ENCODE assay signal across 9 cellular contexts in genomic region chr2:114550895-114551793, GRCh38.
DNase-seq lines count a peak whose midpoint lies in the region; ATAC-seq, FAIRE-seq and TF ChIP-seq lines count a peak whose summit lies in the region.
"Had no signal": no experiment of that assay in that cellular context is flagged by ENCODE, and none has a peak within 500 bp of the region (broad histone marks: within the 10 kb centered on the region; RNA-seq: fewer than 3 reads in every experiment).

No MANE protein-coding gene starts in this region.

- no peaks in the 10 kb centered on the region for H3K9me3 Mint-ChIP-seq in endodermal cell

- no peak overlapping the region for H3K27ac Mint-ChIP-seq in endodermal cell
- H3K27ac Mint-ChIP-seq: activated naive CD8-positive, alpha-beta T cell had no signal

- H3K4me1 Mint-ChIP-seq in endodermal cell = no peaks in the 10 kb centered on the region

- H3K4me1 ChIP-seq in endodermal cell (ENCODE audit: control insufficient read depth, insufficient read depth, low read length) (no peaks in the 10 kb centered on the region), mucosa of descending colon (ENCODE audit: low read depth) (peaks cover 14% of the 10 kb centered on the region)

- intact Hi-C loops in mucosa of descending colon (cut with DNase I, micrococcal nuclease) = loop anchor here in 1 of 2 donors (2.0 kb wide), 1 partner anchor 574 kb away; no protein-coding TSS in a partner anchor

- H3K36me3 ChIP-seq in endodermal cell (ENCODE audit: control insufficient read depth, insufficient read depth, low read length) (no peaks in the 10 kb centered on the region), mucosa of descending colon (ENCODE audit: low read depth) (no peaks in the 10 kb centered on the region)

- peak; percentile 81 for ATAC-seq in mucosa of descending colon
- no peak for ATAC-seq in GM18858 (IDR thresholded peaks at IDR 0.05; ENCODE audit: unreplicated experiment)

- no peak overlapping the region for H3K4me3 ChIP-seq in endodermal cell (ENCODE audit: low read length)
- H3K4me3 ChIP-seq in mucosa of descending colon = no peak overlapping the region

- H3K27me3 Mint-ChIP-seq in endodermal cell (ENCODE audit: insufficient read depth) = peaks cover 9% of the 10 kb centered on the region

- TF ChIP-seq EP300 in Ishikawa (IDR thresholded peaks at IDR 0.05; ENCODE audit: borderline replicate concordance) = no peak

- no peak overlapping the region for H3K27ac ChIP-seq in endodermal cell (ENCODE audit: low read depth, low read length)

- no peaks in the 10 kb centered on the region for H3K27me3 ChIP-seq in endodermal cell (ENCODE audit: control insufficient read depth, insufficient read depth, low read length, poor library complexity, severe bottlenecking)

- DNase-seq in stimulated activated CD4-positive, alpha-beta T cell treated with anti-CD3 and anti-CD28 coated beads, Interleukin-12 subunit alpha, Interleukin-12 subunit beta, amount 100 ng/mL, for 48 hours (ENCODE audit: low read depth in 2 of 3, low spot score in 1 of 3) = peak in 2 of 3 donors; percentile 1 to 3
- DNase-seq in stimulated activated CD4-positive, alpha-beta T cell treated with anti-CD3 and anti-CD28 coated beads, Interleukin-12 subunit alpha, Interleukin-12 subunit beta, amount 100 ng/mL, for 4 hours = no peak
- DNase-seq in RCC 7860 (ENCODE audit: low spot score) = peak; percentile 23
- peak; percentile 89 for DNase-seq in endodermal cell
- DNase-seq in mucosa of descending colon = peak in 2 of 3 donors; percentile 58 to 86
- no peak for DNase-seq in amniotic stem cell (lab: John Stamatoyannopoulos, UW)

- H3K9me3 ChIP-seq in endodermal cell (ENCODE audit: control insufficient read depth, low read length) (no peaks in the 10 kb centered on the region), mucosa of descending colon (no peaks in the 10 kb centered on the region)

- peak; percentile 68 for TF ChIP-seq RAD21 in Ishikawa (IDR thresholded peaks at IDR 0.05; ENCODE audit: low read depth)

- no peaks in the 10 kb centered on the region for H3K36me3 Mint-ChIP-seq in endodermal cell (ENCODE audit: low read depth)
- H3K36me3 Mint-ChIP-seq: activated naive CD8-positive, alpha-beta T cell had no signal

- no peak overlapping the region for H3K9ac ChIP-seq in endodermal cell (ENCODE audit: extremely low read depth, low read length, poor library complexity, severe bottlenecking)

- H3K4me3 Mint-ChIP-seq in endodermal cell = no peak overlapping the region
- H3K4me3 Mint-ChIP-seq: activated naive CD8-positive, alpha-beta T cell had no signal

- peak; percentile 92 for TF ChIP-seq CTCF in endodermal cell (conservative IDR thresholded peaks at IDR 0.05)
- TF ChIP-seq CTCF in mucosa of descending colon (IDR thresholded peaks at IDR 0.05) = peak; percentile 45

- 60 to 70% methylated on average over 3 to 5 of the region's 5 CpGs for WGBS in endodermal cell (ENCODE audit: insufficient coverage in 1 of 2, insufficient read length in 1 of 2), 2 experiments

- FAIRE-seq in RCC 7860 (lab: Jason Lieb, UNC) = no peak

TF ChIP-seq in Ishikawa, 13 proteins besides CTCF, POLR2A, EP300 and RAD21:
- TF ChIP-seq, protein P1, sequence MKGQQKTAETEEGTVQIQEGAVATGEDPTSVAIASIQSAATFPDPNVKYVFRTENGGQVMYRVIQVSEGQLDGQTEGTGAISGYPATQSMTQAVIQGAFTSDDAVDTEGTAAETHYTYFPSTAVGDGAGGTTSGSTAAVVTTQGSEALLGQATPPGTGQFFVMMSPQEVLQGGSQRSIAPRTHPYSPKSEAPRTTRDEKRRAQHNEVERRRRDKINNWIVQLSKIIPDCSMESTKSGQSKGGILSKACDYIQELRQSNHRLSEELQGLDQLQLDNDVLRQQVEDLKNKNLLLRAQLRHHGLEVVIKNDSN (IDR thresholded peaks at IDR 0.05) = no peak
- TF ChIP-seq EGR1 (IDR thresholded peaks at IDR 0.05) (no peak), CREB1 (IDR thresholded peaks at IDR 0.05; ENCODE audit: low read depth) (no peak), MAX (IDR thresholded peaks at IDR 0.05) (no peak), TCF12 (IDR thresholded peaks at IDR 0.05; ENCODE audit: low read depth) (no peak), FOXM1 (IDR thresholded peaks at IDR 0.05; ENCODE audit: borderline replicate concordance, low read depth) (no peak), YY1 (IDR thresholded peaks at IDR 0.05; ENCODE audit: low read depth) (no peak)

Comparison
In these comparisons a context has a peak if more than half of its experiments do, and no peak if none do; other contexts are left out.
1. DNase-seq: peak in stimulated activated CD4-positive, alpha-beta T cell treated with anti-CD3 and anti-CD28 coated beads, Interleukin-12 subunit alpha, Interleukin-12 subunit beta, amount 100 ng/mL, for 48 hours (2 of 3), RCC 7860 (single experiment), endodermal cell (single experiment) and mucosa of descending colon (2 of 3); none in stimulated activated CD4-positive, alpha-beta T cell treated with anti-CD3 and anti-CD28 coated beads, Interleukin-12 subunit alpha, Interleukin-12 subunit beta, amount 100 ng/mL, for 4 hours (single experiment) and amniotic stem cell (single experiment).